Comparison of ENCODE assay signal across 8 cellular contexts in the genomic region with DNA sequence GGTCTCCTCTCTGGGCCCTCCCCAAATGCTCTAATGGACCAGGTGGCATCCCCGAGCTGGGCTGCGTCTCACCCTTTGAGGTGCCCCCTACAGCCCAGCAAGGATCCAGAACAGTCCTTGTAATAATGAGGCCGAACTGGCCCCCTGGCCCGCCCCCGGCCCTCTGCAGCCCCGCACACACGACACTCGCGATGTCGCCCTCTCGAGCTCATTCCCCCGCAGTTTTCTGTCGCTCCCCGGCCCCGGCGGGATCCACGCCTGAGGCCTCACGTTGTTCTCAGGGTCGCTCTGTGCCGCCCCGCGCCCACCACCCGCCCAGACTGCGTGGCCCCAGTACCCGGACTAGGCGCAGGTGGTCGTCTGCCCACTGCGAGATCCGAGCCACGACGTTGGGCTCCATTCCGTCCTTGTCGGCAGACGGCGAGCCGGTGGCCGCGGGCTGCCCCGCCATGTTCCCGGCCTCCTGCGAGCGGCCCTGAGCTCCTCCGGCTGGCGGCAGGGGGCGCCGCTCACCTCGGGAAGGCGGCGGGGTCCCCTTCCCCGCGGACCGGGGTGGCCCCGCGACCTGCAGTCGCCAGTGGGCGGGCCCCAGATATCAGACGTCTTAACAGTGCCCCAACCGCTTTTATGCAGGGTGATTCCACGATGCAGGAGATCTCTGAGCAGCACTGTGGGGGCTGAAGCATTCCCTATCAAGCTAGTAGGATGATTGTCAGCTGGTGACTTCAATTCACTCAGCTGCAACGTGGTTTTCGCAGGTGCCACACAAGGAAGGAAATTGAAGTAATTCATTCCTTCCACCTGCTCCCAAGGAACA. TPM values are rescaled to one million over a fixed set of nuclear protein-coding genes. Genes with fewer than 3 reads are reported as not detected.
DNase-seq lines count a peak whose midpoint lies in the region; ATAC-seq, FAIRE-seq and TF ChIP-seq lines count a peak whose summit lies in the region.

A gene with protein sequence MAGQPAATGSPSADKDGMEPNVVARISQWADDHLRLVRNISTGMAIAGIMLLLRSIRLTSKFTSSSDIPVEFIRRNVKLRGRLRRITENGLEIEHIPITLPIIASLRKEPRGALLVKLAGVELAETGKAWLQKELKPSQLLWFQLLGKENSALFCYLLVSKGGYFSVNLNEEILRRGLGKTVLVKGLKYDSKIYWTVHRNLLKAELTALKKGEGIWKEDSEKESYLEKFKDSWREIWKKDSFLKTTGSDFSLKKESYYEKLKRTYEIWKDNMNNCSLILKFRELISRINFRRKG (minus strand): TSS at position 477 of the 817 bp plus-strand sequence. CDS start 26 bp downstream, at position 451.

- H3K79me2 ChIP-seq in parathyroid adenoma, result no peaks in the 10 kb centered on the region

- H3K36me3 Mint-ChIP-seq in activated naive CD4-positive, alpha-beta T cell treated with anti-CD3 and anti-CD28 coated beads, Interleukin-2, amount 10 ng/mL, durations not matched to agents 7 days and 5 days, result no peaks in the 10 kb centered on the region

- intact Hi-C loops in Right ventricle myocardium inferior (cut with DNase I), result loop anchor here (5.0 kb wide), 1 partner anchor 66 kb away; a partner anchor contains a TSS
- intact Hi-C loops in tibial artery (cut with DNase I; ENCODE audit: low total_unique reads), result loop anchor here (5.0 kb wide), 1 partner anchor 66 kb away; a partner anchor contains a TSS

- TF ChIP-seq CTCF in LNCaP clone FGC (IDR thresholded peaks at IDR 0.05; ENCODE audit: control insufficient read depth, extremely low read depth, insufficient read depth) (peak; percentile 95), parathyroid adenoma (IDR thresholded peaks at IDR 0.05) (peak; percentile 95), tibial artery (IDR thresholded peaks at IDR 0.05) (peak; percentile 74 to 78)

- H3K9me3 ChIP-seq in parathyroid adenoma (ENCODE audit: control insufficient read depth, low read length) (no peaks in the 10 kb centered on the region), tibial artery (no peaks in the 10 kb centered on the region)

- H3K27ac ChIP-seq in parathyroid adenoma, result peak within 1 kb of the TSS; percentile 71
- H3K27ac ChIP-seq in tibial artery, result peak within 1 kb of the TSS; percentile 93 to 95

- peak; percentile 97 for ATAC-seq in Right ventricle myocardium inferior

- peak; percentile 36; the same call in 1 of the 2 replicates for TF ChIP-seq POLR2A in H54 (IDR thresholded peaks at IDR 0.05; ENCODE audit: low read depth, low read length)

- in situ Hi-C loops in SK-MEL-5 (cut with HindIII; ENCODE audit: low pct_unique_long_range_greater_than_20kb, low sequenced_read_pairs), result no loop called here

- peak within 1 kb of the TSS; percentile 29 for H3K27ac Mint-ChIP-seq in activated naive CD4-positive, alpha-beta T cell treated with anti-CD3 and anti-CD28 coated beads, Interleukin-2, amount 10 ng/mL, durations not matched to agents 7 days and 5 days

- CTCF ChIA-PET in activated naive CD4-positive, alpha-beta T cell treated with anti-CD3 and anti-CD28 coated beads, Interleukin-2, amount 10 ng/mL, durations not matched to agents 7 days and 5 days (lab: Charles Lee), result interaction anchor here (0.6 to 3.4 kb wide), 40 partner anchors 9 to 581 kb away, joined by 3 to 39 read pairs (median 5); a partner anchor contains a TSS

- peak; percentile 95 for DNase-seq in GM03348 (ENCODE audit: low spot score)
- DNase-seq in H54 (ENCODE audit: insufficient read length, low spot score), result peak; percentile 81
- no peak for DNase-seq in LNCaP clone FGC (ENCODE audit: low read depth)
- DNase-seq in SK-MEL-5 (ENCODE audit: low read depth, low spot score), result peak; percentile 61
- DNase-seq in activated naive CD4-positive, alpha-beta T cell treated with anti-CD3 and anti-CD28 coated beads, Interleukin-2, amount 10 ng/mL, durations not matched to agents 7 days and 5 days, result peak; percentile 76
- peak; percentile 88 for DNase-seq in Right ventricle myocardium inferior (ENCODE audit: missing footprints)
- peak; percentile 50 to 80 for DNase-seq in tibial artery

- peak; percentile 60 for FAIRE-seq in H54 (lab: Jason Lieb, UNC)

- peak within 1 kb of the TSS; percentile 73 for H3K4me2 ChIP-seq in parathyroid adenoma (ENCODE audit: low read length)

- H3K36me3 ChIP-seq in parathyroid adenoma (ENCODE audit: control insufficient read depth, insufficient read depth, low read length), result no peaks in the 10 kb centered on the region
- peaks cover 0 to 9% (median 5%) of the 10 kb centered on the region in 3 donors for H3K36me3 ChIP-seq in tibial artery

- H3K4me1 Mint-ChIP-seq in activated naive CD4-positive, alpha-beta T cell treated with anti-CD3 and anti-CD28 coated beads, Interleukin-2, amount 10 ng/mL, durations not matched to agents 7 days and 5 days, result peaks cover 13% of the 10 kb centered on the region

- H3K4me3 ChIP-seq in LNCaP clone FGC (ENCODE audit: low read depth, low read length), result peak within 1 kb of the TSS; percentile 67
- peak within 1 kb of the TSS; percentile 69 for H3K4me3 ChIP-seq in parathyroid adenoma (ENCODE audit: low read depth, low read length)
- H3K4me3 ChIP-seq in tibial artery, result peak within 1 kb of the TSS; percentile 85 to 93

- H3K9ac ChIP-seq in parathyroid adenoma, result peak within 1 kb of the TSS; percentile 92

- no peaks in the 10 kb centered on the region for H3K27me3 ChIP-seq in parathyroid adenoma (ENCODE audit: control insufficient read depth, insufficient read depth, low read length)
- no peaks in the 10 kb centered on the region for H3K27me3 ChIP-seq in tibial artery

- H3K4me3 Mint-ChIP-seq in activated naive CD4-positive, alpha-beta T cell treated with anti-CD3 and anti-CD28 coated beads, Interleukin-2, amount 10 ng/mL, durations not matched to agents 7 days and 5 days, result peak within 1 kb of the TSS; percentile 80

- H3K4me1 ChIP-seq in parathyroid adenoma (peaks cover 3% of the 10 kb centered on the region), tibial artery (peaks cover 0 to 11% (median 3%) of the 10 kb centered on the region in 4 donors)

- peak within 1 kb of the TSS; percentile 99 for H2AFZ ChIP-seq in parathyroid adenoma

- peaks cover 12% of the 10 kb centered on the region for H3K27me3 Mint-ChIP-seq in activated naive CD4-positive, alpha-beta T cell treated with anti-CD3 and anti-CD28 coated beads, Interleukin-2, amount 10 ng/mL, durations not matched to agents 7 days and 5 days

- H3K9me3 Mint-ChIP-seq in activated naive CD4-positive, alpha-beta T cell treated with anti-CD3 and anti-CD28 coated beads, Interleukin-2, amount 10 ng/mL, durations not matched to agents 7 days and 5 days, result no peaks in the 10 kb centered on the region

RNA-seq across cellular contexts. Expression of the gene that starts here (rescaled TPM):
- 12.8 and 15.1 TPM in 2 replicates for total RNA-seq in SK-MEL-5 (2014; rRNA removed; shearing (Covaris generic))
- polyA plus RNA-seq in SK-MEL-5 (2015; cell fraction: cytosol; rRNA removed), result 7.6 and 8.0 TPM in 2 replicates
- 1.9 and 3.0 TPM in 2 replicates for polyA plus RNA-seq in SK-MEL-5 (2015; cell fraction: nucleus; rRNA removed)
- 6.6 TPM for total RNA-seq in Right ventricle myocardium inferior
